Comparison of ENCODE assay signal across 2 cellular contexts in genomic region chr6:143896096-143896880, GRCh38.
TF ChIP-seq lines count a peak whose summit lies in the region.

No MANE protein-coding gene starts in this region.

TF ChIP-seq in GM23338, 12 proteins besides CTCF, POLR2A, EP300 and RAD21:
- no peak for TF ChIP-seq EZH2 (IDR thresholded peaks at IDR 0.05; ENCODE audit: low read depth, unreplicated experiment)
- no peak for TF ChIP-seq EZH2phosphoT487 (IDR thresholded peaks at IDR 0.05; ENCODE audit: unreplicated experiment)
- no peak for TF ChIP-seq JUNB (IDR thresholded peaks at IDR 0.05; ENCODE audit: unreplicated experiment)
- no peak for TF ChIP-seq REST (IDR thresholded peaks at IDR 0.05; ENCODE audit: unreplicated experiment)
- TF ChIP-seq NANOG (IDR thresholded peaks at IDR 0.05; ENCODE audit: borderline replicate concordance) = no peak
- no peak for TF ChIP-seq POLR2AphosphoS5 (IDR thresholded peaks at IDR 0.05; ENCODE audit: low read depth)
- TF ChIP-seq ZNF114 (CRISPR knock-in tag; IDR thresholded peaks at IDR 0.05) = no peak
- no peak for TF ChIP-seq STAT1 (IDR thresholded peaks at IDR 0.05; ENCODE audit: unreplicated experiment)
- TF ChIP-seq CREB1 (CRISPR knock-in tag; IDR thresholded peaks at IDR 0.05; ENCODE audit: low read depth) = no peak
- no peak for TF ChIP-seq ZNF331 (CRISPR knock-in tag; IDR thresholded peaks at IDR 0.05; ENCODE audit: low read depth)
- TF ChIP-seq ETS1 (IDR thresholded peaks at IDR 0.05) = no peak
- no peak for TF ChIP-seq ZNF462 (CRISPR knock-in tag; IDR thresholded peaks at IDR 0.05)

TF ChIP-seq in H1, 55 proteins besides CTCF, POLR2A, EP300 and RAD21:
- TF ChIP-seq GABPA (IDR thresholded peaks at IDR 0.05; ENCODE audit: borderline replicate concordance, insufficient read depth, low read length) (no peak), CEBPB (IDR thresholded peaks at IDR 0.05; ENCODE audit: low read depth, low read length) (no peak), SRF (IDR thresholded peaks at IDR 0.05; ENCODE audit: low read depth, low read length) (no peak), POU5F1 (IDR thresholded peaks at IDR 0.05; ENCODE audit: low read depth, low read length) (no peak), HDAC2 (IDR thresholded peaks at IDR 0.05; ENCODE audit: borderline replicate concordance in 1 of 2, low read depth in 2 of 2, low read length in 2 of 2) (no peak), YY1 (IDR thresholded peaks at IDR 0.05; ENCODE audit: low read depth, low read length) (no peak), SP2 (IDR thresholded peaks at IDR 0.05; ENCODE audit: low read length) (no peak), E2F6 (IDR thresholded peaks at IDR 0.05) (no peak), JUND (IDR thresholded peaks at IDR 0.05; ENCODE audit: low read length) (no peak)
